In genomic region chr13:26656919-26657318, GRCh38 we compare ENCODE assay signal across 12 cellular contexts.
A peak's percentile ranks its signal among the peaks of the same experiment; 100 is the strongest.
DNase-seq lines count a peak whose midpoint lies in the region; ATAC-seq and TF ChIP-seq lines count a peak whose summit lies in the region.
"Had no signal": no experiment of that assay in that cellular context is flagged by ENCODE, and none has a peak within 500 bp of the region (broad histone marks: within the 10 kb centered on the region; RNA-seq: fewer than 3 reads in every experiment).

No MANE protein-coding gene starts in this region.

- no peaks in the 10 kb centered on the region for H3K36me3 Mint-ChIP-seq in endothelial cell (ENCODE audit: low read depth, unreplicated experiment)
- H3K36me3 Mint-ChIP-seq: activated CD4-positive, alpha-beta memory T cell treated with anti-CD3 and anti-CD28 coated beads for 36 hours had no signal

- DNase-seq in A172 (ENCODE audit: low spot score) = peak; percentile 9
- DNase-seq in SK-MEL-5 (ENCODE audit: low read depth, low spot score) = peak; percentile 64
- DNase-seq in globus pallidus (ENCODE audit: low spot score) = peak; percentile 64
- DNase-seq in NCI-H2107 (lab: John Stamatoyannopoulos, UW) = no peak
- no peak for DNase-seq in endothelial cell (ENCODE audit: low spot score)
- DNase-seq in effector CD8-positive, alpha-beta T cell (lab: John Stamatoyannopoulos, UW) = no peak
- DNase-seq: activated CD4-positive, alpha-beta memory T cell treated with anti-CD3 and anti-CD28 coated beads for 36 hours; colonic mucosa; left ventricle myocardium superior; substantia nigra had no signal

- H3K27me3 Mint-ChIP-seq in endothelial cell (ENCODE audit: unreplicated experiment) = no peaks in the 10 kb centered on the region

- H3K27ac Mint-ChIP-seq in endothelial cell (ENCODE audit: unreplicated experiment) = no peak overlapping the region
- H3K27ac Mint-ChIP-seq: activated CD4-positive, alpha-beta memory T cell treated with anti-CD3 and anti-CD28 coated beads for 36 hours had no signal

- H3K4me3 Mint-ChIP-seq in endothelial cell (ENCODE audit: unreplicated experiment) = no peak overlapping the region
- H3K4me3 Mint-ChIP-seq: activated CD4-positive, alpha-beta memory T cell treated with anti-CD3 and anti-CD28 coated beads for 36 hours had no signal

- peaks cover 4% of the 10 kb centered on the region for H3K4me1 Mint-ChIP-seq in endothelial cell (ENCODE audit: unreplicated experiment)

- H3K9me3 Mint-ChIP-seq in endothelial cell (ENCODE audit: unreplicated experiment) = no peaks in the 10 kb centered on the region
- H3K9me3 Mint-ChIP-seq: activated CD4-positive, alpha-beta memory T cell treated with anti-CD3 and anti-CD28 coated beads for 36 hours had no signal

- in situ Hi-C loops in SK-MEL-5 (cut with HindIII; ENCODE audit: low pct_unique_long_range_greater_than_20kb, low sequenced_read_pairs) = no loop called here

- TF ChIP-seq CTCF in GM12873 (IDR thresholded peaks at IDR 0.05; ENCODE audit: insufficient read depth, low read depth, low read length, missing control alignments) = peak; percentile 12
- TF ChIP-seq CTCF in endothelial cell (IDR thresholded peaks at IDR 0.05; ENCODE audit: unreplicated experiment) = no peak

- ATAC-seq in GM18502 (IDR thresholded peaks at IDR 0.05; ENCODE audit: poor library complexity, unreplicated experiment) = no peak
- ATAC-seq: left ventricle myocardium superior had no signal

Comparison
In these comparisons a context has a peak if more than half of its experiments do, and no peak if none do; other contexts are left out.
1. DNase-seq: peak in A172 (single experiment), SK-MEL-5 (single experiment) and globus pallidus (single experiment); none in NCI-H2107 (single experiment), endothelial cell (single experiment) and effector CD8-positive, alpha-beta T cell (single experiment).